1 cellular context compared by ENCODE assay signal in genomic region chr1:53123462-53124129, GRCh38.
TF ChIP-seq lines count a peak whose summit lies in the region.

No MANE protein-coding gene starts in this region.

TF ChIP-seq in HepG2, 621 proteins besides CTCF, POLR2A, EP300 and RAD21 (continued from another document):
- no peak for TF ChIP-seq ZNF280B (CRISPR knock-in tag; IDR thresholded peaks at IDR 0.05; ENCODE audit: borderline replicate concordance)
- no peak for TF ChIP-seq ZNF264 (CRISPR knock-in tag; IDR thresholded peaks at IDR 0.05)
- peak; percentile 24; the same call in 1 of the 2 replicates for TF ChIP-seq HNRNPL (IDR thresholded peaks at IDR 0.05; ENCODE audit: low read depth, low read length)
- TF ChIP-seq KLF11 (CRISPR knock-in tag; IDR thresholded peaks at IDR 0.05) = no peak
- TF ChIP-seq ZNF121 (CRISPR knock-in tag; IDR thresholded peaks at IDR 0.05) = no peak
- no peak for TF ChIP-seq ZFY (CRISPR knock-in tag; IDR thresholded peaks at IDR 0.05)
- no peak for TF ChIP-seq ETS1 (CRISPR knock-in tag; IDR thresholded peaks at IDR 0.05)
- TF ChIP-seq ATF7-NPFF (CRISPR knock-in tag; IDR thresholded peaks at IDR 0.05; ENCODE audit: low read depth) = 0 out of 2 replicates have a peak, but pooled peaks have one; percentile 8
- 0 out of 2 replicates have a peak, but pooled peaks have one; percentile 7 for TF ChIP-seq ELF3 (CRISPR knock-in tag; IDR thresholded peaks at IDR 0.05)
- TF ChIP-seq, protein P1, sequence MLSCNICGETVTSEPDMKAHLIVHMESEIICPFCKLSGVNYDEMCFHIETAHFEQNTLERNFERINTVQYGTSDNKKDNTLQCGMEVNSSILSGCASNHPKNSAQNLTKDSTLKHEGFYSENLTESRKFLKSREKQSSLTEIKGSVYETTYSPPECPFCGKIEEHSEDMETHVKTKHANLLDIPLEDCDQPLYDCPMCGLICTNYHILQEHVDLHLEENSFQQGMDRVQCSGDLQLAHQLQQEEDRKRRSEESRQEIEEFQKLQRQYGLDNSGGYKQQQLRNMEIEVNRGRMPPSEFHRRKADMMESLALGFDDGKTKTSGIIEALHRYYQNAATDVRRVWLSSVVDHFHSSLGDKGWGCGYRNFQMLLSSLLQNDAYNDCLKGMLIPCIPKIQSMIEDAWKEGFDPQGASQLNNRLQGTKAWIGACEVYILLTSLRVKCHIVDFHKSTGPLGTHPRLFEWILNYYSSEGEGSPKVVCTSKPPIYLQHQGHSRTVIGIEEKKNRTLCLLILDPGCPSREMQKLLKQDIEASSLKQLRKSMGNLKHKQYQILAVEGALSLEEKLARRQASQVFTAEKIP (CRISPR knock-in tag; IDR thresholded peaks at IDR 0.05; ENCODE audit: borderline replicate concordance) = no peak
